ENCODE assay signal across 15 cellular contexts in the genomic region with DNA sequence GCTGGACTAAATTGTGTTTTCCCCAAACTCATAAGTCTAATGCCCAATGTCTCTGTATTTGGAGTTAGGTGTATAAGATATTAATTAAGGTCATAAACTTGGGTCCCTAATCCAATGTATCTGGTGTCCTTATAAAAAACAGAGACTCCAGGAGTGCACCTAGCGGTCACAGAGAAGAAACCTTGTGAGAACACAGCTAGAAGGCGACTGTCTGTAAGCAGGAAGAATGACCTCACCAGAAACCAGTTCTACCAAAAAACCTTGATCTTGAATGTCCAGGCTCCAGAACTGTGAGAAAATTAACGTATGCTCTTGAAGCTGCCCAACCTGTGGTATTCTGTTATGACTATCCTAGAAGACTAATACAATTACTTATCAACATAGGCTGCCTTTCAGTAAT.
DNase-seq lines count a peak whose midpoint lies in the region; FAIRE-seq and TF ChIP-seq lines count a peak whose summit lies in the region.
"Had no signal": no experiment of that assay in that cellular context is flagged by ENCODE, and none has a peak within 500 bp of the region (broad histone marks: within the 10 kb centered on the region; RNA-seq: fewer than 3 reads in every experiment).

No MANE protein-coding gene starts in this region.

- no peaks in the 10 kb centered on the region for H3K4me1 ChIP-seq in mesendoderm (ENCODE audit: control insufficient read depth, low read depth, low read length)
- H3K4me1 ChIP-seq in transverse colon, result no peaks in the 10 kb centered on the region
- H3K4me1 ChIP-seq: A549, Caco-2 had no signal

- H4K5ac ChIP-seq in mesendoderm (ENCODE audit: low read length), result no peak overlapping the region

- no peak for TF ChIP-seq EP300 in transverse colon (IDR thresholded peaks at IDR 0.05; ENCODE audit: low read depth)

- in situ Hi-C loops in transverse colon (cut with MboI; ENCODE audit: low pct_ligation_motif_present in 1 of 4, low pct_unique_long_range_greater_than_20kb in 1 of 4, low sequenced_read_pairs in 3 of 4), result no loop called here

- peak; percentile 3 for DNase-seq in RKO (ENCODE audit: low spot score)
- DNase-seq in mesendoderm, result peak; percentile 4
- DNase-seq in HTR-8/SVneo (ENCODE audit: insufficient read length, low spot score), result no peak
- no peak for DNase-seq in transverse colon
- DNase-seq in pons (ENCODE audit: low spot score), result no peak
- DNase-seq: CD8-positive, alpha-beta memory T cell; DND-41; GF-D8; HCEC 1CT; IMR-90 had no signal

- H3K79me2 ChIP-seq in mesendoderm (ENCODE audit: control insufficient read depth, insufficient read depth, low read length), result no peaks in the 10 kb centered on the region

- H3K4me2 ChIP-seq in mesendoderm (ENCODE audit: low read length), result no peak overlapping the region
- H3K4me2 ChIP-seq: A549 had no signal

- no peak overlapping the region for H2BK5ac ChIP-seq in mesendoderm (ENCODE audit: low read length)

- TF ChIP-seq POLR2A in transverse colon (IDR thresholded peaks at IDR 0.05), result no peak

- H2BK15ac ChIP-seq in mesendoderm (replicated peaks; ENCODE audit: low read depth), result no peak overlapping the region

- no peaks in the 10 kb centered on the region for H3K9me3 ChIP-seq in transverse colon
- H3K9me3 ChIP-seq: A549, Caco-2 had no signal

- no CpG with 5 or more reads among the region's 3 CpGs for WGBS in mesendoderm (ENCODE audit: extremely low coverage, insufficient coverage, low lambda C conversion rate)
- WGBS in transverse colon (ENCODE audit: low coverage in 1 of 2), 2 donors, result 70 to 74% methylated on average over 3 of the region's 3 CpGs

- H3K27me3 ChIP-seq in mesendoderm (ENCODE audit: insufficient read depth, low read length, poor library complexity), result no peaks in the 10 kb centered on the region
- no peaks in the 10 kb centered on the region for H3K27me3 ChIP-seq in transverse colon

- no peak overlapping the region for H3K18ac ChIP-seq in mesendoderm (ENCODE audit: low read length)

- FAIRE-seq in HTR-8/SVneo (lab: Jason Lieb, UNC), result no peak
- FAIRE-seq: A549 had no signal

- intact Hi-C loops in transverse colon (cut with DNase I; ENCODE audit: low total_unique reads), result no loop called here

- H3K4ac ChIP-seq in mesendoderm (ENCODE audit: low read depth, low read length), result no peak overlapping the region

- no peak overlapping the region for H3K23ac ChIP-seq in mesendoderm (ENCODE audit: low read length)

- no peak overlapping the region for H2BK120ac ChIP-seq in mesendoderm (ENCODE audit: low read depth, low read length)

- H2AK5ac ChIP-seq in mesendoderm (ENCODE audit: low read length), result no peak overlapping the region

- H3K27ac ChIP-seq in C4-2B, result no peak overlapping the region
- H3K27ac ChIP-seq in mesendoderm (ENCODE audit: low read depth, low read length), result no peak overlapping the region
- H3K27ac ChIP-seq in transverse colon, result no peak overlapping the region
- H3K27ac ChIP-seq: A549, HL-60 had no signal

- H3K4me3 ChIP-seq in mesendoderm (ENCODE audit: low read length) (no peak overlapping the region), transverse colon (no peak overlapping the region)
- H3K4me3 ChIP-seq: A549 had no signal

- no peak overlapping the region for H4K8ac ChIP-seq in mesendoderm (ENCODE audit: low read depth, low read length)

- no peak overlapping the region for H3K9ac ChIP-seq in mesendoderm (ENCODE audit: low read length)

- TF ChIP-seq CTCF in C4-2B (conservative IDR thresholded peaks at IDR 0.05), result peak; percentile 39
- TF ChIP-seq CTCF in LNCAP (IDR thresholded peaks at IDR 0.05), result peak; percentile 25; the same call in 1 of the 2 replicates
- TF ChIP-seq CTCF in transverse colon (IDR thresholded peaks at IDR 0.05), result no peak

- H3K36me3 ChIP-seq in mesendoderm (ENCODE audit: control insufficient read depth, insufficient read depth, low read length) (no peaks in the 10 kb centered on the region), transverse colon (no peaks in the 10 kb centered on the region)

- H3K56ac ChIP-seq in mesendoderm (ENCODE audit: low read length), result no peak overlapping the region

- H3K79me1 ChIP-seq in mesendoderm (ENCODE audit: low read length), result no peaks in the 10 kb centered on the region

Comparison
In these comparisons a context has a peak if more than half of its experiments do, and no peak if none do; other contexts are left out.
1. CTCF ChIP-seq: peak in C4-2B (single experiment) and LNCAP (single experiment); none in transverse colon (0 of 5).
2. DNase-seq: peak in RKO (single experiment) and mesendoderm (single experiment); none in HTR-8/SVneo (single experiment), transverse colon (single experiment) and pons (single experiment).